In the genomic region with DNA sequence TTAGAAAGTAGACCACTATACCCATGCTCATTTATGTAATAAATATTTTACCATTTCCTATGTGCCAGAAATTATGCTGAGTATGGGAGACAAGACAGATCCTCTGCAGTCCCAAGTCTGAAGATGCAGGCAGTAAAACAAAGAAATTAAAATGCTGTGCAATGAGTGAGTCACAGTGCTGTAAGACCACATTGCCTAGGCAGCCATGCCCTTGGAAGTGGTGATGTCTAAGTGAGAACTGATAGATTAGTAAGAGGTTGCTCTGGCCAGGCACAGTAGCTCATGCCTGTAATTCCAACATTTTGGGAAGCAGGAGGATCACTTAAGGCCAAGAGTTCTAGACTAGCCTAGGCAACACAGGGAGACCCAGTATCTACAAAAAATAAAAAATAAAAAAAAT, we compare ENCODE assay signal across 25 cellular contexts.
DNase-seq lines count a peak whose midpoint lies in the region; ATAC-seq, FAIRE-seq and TF ChIP-seq lines count a peak whose summit lies in the region.
"Had no signal": no experiment of that assay in that cellular context is flagged by ENCODE, and none has a peak within 500 bp of the region (broad histone marks: within the 10 kb centered on the region; RNA-seq: fewer than 3 reads in every experiment).

No MANE protein-coding gene starts in this region.

- ATAC-seq in RWPE2 (ENCODE audit: low read depth): peak; percentile 23; the same call in 1 of the 3 replicates
- ATAC-seq: CD8-positive, alpha-beta T cell; Right ventricle myocardium inferior had no signal

- peaks cover 2% of the 10 kb centered on the region for H3K27me3 ChIP-seq in RWPE2 (ENCODE audit: insufficient read depth, poor library complexity, severe bottlenecking)
- no peaks in the 10 kb centered on the region for H3K27me3 ChIP-seq in bronchial epithelial cell (ENCODE audit: control insufficient read depth, insufficient read depth, low read length)
- H3K27me3 ChIP-seq: Peyer's patch, SJSA1 had no signal

- no peak for FAIRE-seq in bronchial epithelial cell (lab: Jason Lieb, UNC)
- FAIRE-seq: G401.6, GM19239 had no signal

- H3K27me3 Mint-ChIP-seq in type B pancreatic cell: no peaks in the 10 kb centered on the region

- H3K4me3 ChIP-seq in RWPE2 (ENCODE audit: severe bottlenecking) (no peak overlapping the region), bronchial epithelial cell (ENCODE audit: low read depth, low read length) (no peak overlapping the region)
- H3K4me3 ChIP-seq: Peyer's patch, SJSA1 had no signal

- no peaks in the 10 kb centered on the region for H3K4me1 Mint-ChIP-seq in type B pancreatic cell (ENCODE audit: unreplicated experiment)

- H3K4me3 Mint-ChIP-seq in type B pancreatic cell: no peak overlapping the region
- H3K4me3 Mint-ChIP-seq: CD8-positive, alpha-beta T cell; HFFc6 had no signal

- TF ChIP-seq CTCF in RWPE2 (IDR thresholded peaks at IDR 0.05; ENCODE audit: poor library complexity, severe bottlenecking) (no peak), bronchial epithelial cell (IDR thresholded peaks at IDR 0.05; ENCODE audit: insufficient read depth, low read length, severe bottlenecking) (no peak), type B pancreatic cell (conservative IDR thresholded peaks at IDR 0.05) (no peak)

- no peaks in the 10 kb centered on the region for H3K4me1 ChIP-seq in RWPE2 (ENCODE audit: insufficient read depth, poor library complexity, severe bottlenecking)
- H3K4me1 ChIP-seq: Peyer's patch had no signal

- H3K36me3 ChIP-seq in RWPE2 (ENCODE audit: low read depth): no peaks in the 10 kb centered on the region
- H3K36me3 ChIP-seq in bronchial epithelial cell (ENCODE audit: control insufficient read depth, insufficient read depth, low read length): no peaks in the 10 kb centered on the region
- H3K36me3 ChIP-seq: Peyer's patch, SJSA1 had no signal

- no peaks in the 10 kb centered on the region for H3K36me3 Mint-ChIP-seq in type B pancreatic cell
- H3K36me3 Mint-ChIP-seq: CD8-positive, alpha-beta T cell had no signal

- no peak overlapping the region for H3K27ac ChIP-seq in RWPE2 (ENCODE audit: poor library complexity, severe bottlenecking)
- H3K27ac ChIP-seq: Peyer's patch, SJSA1 had no signal

- DNase-seq in A172 (ENCODE audit: low spot score) (peak; percentile 14), RWPE2 (ENCODE audit: low spot score) (no peak), bronchial epithelial cell (ENCODE audit: low read depth) (peak; percentile 66), iris pigment epithelial cell (ENCODE audit: low read depth) (peak; percentile 20), type B pancreatic cell (ENCODE audit: extremely low spot score, unreplicated experiment) (no peak), NCI-H524 treated with DMSO at 0.1 percent for 48 hours (lab: John Stamatoyannopoulos, UW) (no peak), HCEC 1CT (no peak)
- DNase-seq in stimulated activated CD4-positive, alpha-beta T cell treated with anti-CD3 and anti-CD28 coated beads, Interleukin-1b, Interleukin-23, amount 100 ng/mL, for 48 hours: no peak
- DNase-seq: 8988T; AML-193; C1 segment of cervical spinal cord; CD8-positive, alpha-beta T cell; H7; HFFc6; KBM-7; NCI-H1105; NCI-H2029 treated with DMSO at 0.1 percent for 48 hours; NCI-H226; NCI-H524; NCI-H82; Peyer's patch had no signal

- H3K9me3 ChIP-seq in RWPE2 (ENCODE audit: severe bottlenecking): no peaks in the 10 kb centered on the region
- H3K9me3 ChIP-seq: Peyer's patch, SJSA1 had no signal

- no peak overlapping the region for H3K27ac Mint-ChIP-seq in type B pancreatic cell
- H3K27ac Mint-ChIP-seq: CD8-positive, alpha-beta T cell; HFFc6 had no signal

- H3K9me3 Mint-ChIP-seq in type B pancreatic cell: peaks cover 6% of the 10 kb centered on the region
- H3K9me3 Mint-ChIP-seq: CD8-positive, alpha-beta T cell had no signal

Comparison
In these comparisons a context has a peak if more than half of its experiments do, and no peak if none do; other contexts are left out.
1. DNase-seq: peak in A172 (single experiment), bronchial epithelial cell (single experiment) and iris pigment epithelial cell (single experiment); none in RWPE2 (single experiment), stimulated activated CD4-positive, alpha-beta T cell treated with anti-CD3 and anti-CD28 coated beads, Interleukin-1b, Interleukin-23, amount 100 ng/mL, for 48 hours (single experiment), type B pancreatic cell (single experiment), NCI-H524 treated with DMSO at 0.1 percent for 48 hours (single experiment) and HCEC 1CT (single experiment).